ENCODE assay signal across 27 cellular contexts in genomic region chr10:23433710-23434109, GRCh38.
"Had no signal": no experiment of that assay in that cellular context is flagged by ENCODE, and none has a peak within 500 bp of the region (broad histone marks: within the 10 kb centered on the region; RNA-seq: fewer than 3 reads in every experiment).

No MANE protein-coding gene starts in this region.

- H3K36me3 Mint-ChIP-seq: mesothelial cell of epicardium; naive thymus-derived CD4-positive, alpha-beta T cell had no signal

- H3K27ac Mint-ChIP-seq: activated CD4-positive, alpha-beta memory T cell treated with anti-CD3 and anti-CD28 coated beads, Interleukin-2, amount 10 ng/mL, durations not matched to agents 7 days and 5 days; activated CD4-positive, alpha-beta T cell treated with anti-CD3 and anti-CD28 coated beads, Interleukin-2, amount 10 ng/mL, durations not matched to agents 7 days and 5 days; activated T-cell treated with anti-CD3 and anti-CD28 coated beads, Interleukin-2, amount 50 U/mL, for 24 hours; mesothelial cell of epicardium; naive thymus-derived CD4-positive, alpha-beta T cell; T-helper 17 cell had no signal

- H3K27me3 Mint-ChIP-seq: activated CD4-positive, alpha-beta memory T cell treated with anti-CD3 and anti-CD28 coated beads, Interleukin-2, amount 10 ng/mL, durations not matched to agents 7 days and 5 days; activated CD4-positive, alpha-beta T cell treated with anti-CD3 and anti-CD28 coated beads, Interleukin-2, amount 10 ng/mL, durations not matched to agents 7 days and 5 days; activated T-cell treated with anti-CD3 and anti-CD28 coated beads, Interleukin-2, amount 50 U/mL, for 24 hours had no signal

- H3K27me3 ChIP-seq: esophagus muscularis mucosa, foreskin keratinocyte, pancreas, testis, transverse colon had no signal

- H3K4me2 ChIP-seq: smooth muscle cell had no signal

- H3K4me3 ChIP-seq: esophagus muscularis mucosa, pancreas, prostate gland, smooth muscle cell, testis, transverse colon had no signal

- H3K36me3 ChIP-seq: esophagus muscularis mucosa, pancreas, prostate gland, transverse colon had no signal

- H3K4me1 Mint-ChIP-seq: mesothelial cell of epicardium, T-helper 17 cell had no signal

- H3K27ac ChIP-seq: esophagus muscularis mucosa, foreskin keratinocyte, pancreas, prostate gland, testis had no signal

- H3K9me3 ChIP-seq: esophagus muscularis mucosa, pancreas, prostate gland, testis, transverse colon had no signal

- ATAC-seq: foreskin keratinocyte; naive thymus-derived CD4-positive, alpha-beta T cell; pancreas; stimulated activated naive CD8-positive, alpha-beta T cell treated with anti-CD3 and anti-CD28 coated beads, Interleukin-15, Interleukin-2, amounts not matched to agents 100 U/mL and 50 U/mL, for 24 hours; T-helper 17 cell had no signal

- DNase-seq: activated CD4-positive, alpha-beta memory T cell treated with anti-CD3 and anti-CD28 coated beads, Interleukin-2, amount 10 ng/mL, durations not matched to agents 7 days and 5 days; activated CD4-positive, alpha-beta T cell treated with anti-CD3 and anti-CD28 coated beads for 1 hour; activated CD4-positive, alpha-beta T cell treated with anti-CD3 and anti-CD28 coated beads, Interleukin-2, amount 10 ng/mL, durations not matched to agents 7 days and 5 days; activated CD8-positive, alpha-beta memory T cell treated with anti-CD3 and anti-CD28 coated beads, Interleukin-2, amount 50 U/mL, for 48 hours; activated gamma-delta T cell; activated naive CD4-positive, alpha-beta T cell treated with anti-CD3 and anti-CD28 coated beads, Interleukin-2, amount 50 U/mL, for 16 hours; activated T-cell treated with anti-CD3 and anti-CD28 coated beads, Interleukin-2, amount 50 U/mL, for 24 hours; amniotic stem cell; central memory CD4-positive, alpha-beta T cell; dermis blood vessel endothelial cell; effector CD4-positive, alpha-beta T cell; foreskin keratinocyte; mammary epithelial cell; naive thymus-derived CD4-positive, alpha-beta T cell; pancreas; retina; stimulated activated CD4-positive, alpha-beta T cell treated with anti-CD3 and anti-CD28 coated beads, Interleukin-15, amount 100 ng/mL, for 24 hours; stimulated activated CD4-positive, alpha-beta T cell treated with anti-CD3 and anti-CD28 coated beads, Interleukin-2, amount 100 ng/mL, for 24 hours; stimulated activated naive CD8-positive, alpha-beta T cell treated with anti-CD3 and anti-CD28 coated beads, Interleukin-15, Interleukin-2, amounts not matched to agents 100 U/mL and 50 U/mL, for 24 hours; T-helper 17 cell; T1000; testis; transverse colon had no signal

- H3K4me3 Mint-ChIP-seq: activated CD4-positive, alpha-beta memory T cell treated with anti-CD3 and anti-CD28 coated beads, Interleukin-2, amount 10 ng/mL, durations not matched to agents 7 days and 5 days; activated CD4-positive, alpha-beta T cell treated with anti-CD3 and anti-CD28 coated beads, Interleukin-2, amount 10 ng/mL, durations not matched to agents 7 days and 5 days; activated T-cell treated with anti-CD3 and anti-CD28 coated beads, Interleukin-2, amount 50 U/mL, for 24 hours; mesothelial cell of epicardium; naive thymus-derived CD4-positive, alpha-beta T cell; T-helper 17 cell had no signal

- H3K4me1 ChIP-seq: foreskin keratinocyte, pancreas, prostate gland, testis had no signal

- H3K9me3 Mint-ChIP-seq: activated CD4-positive, alpha-beta memory T cell treated with anti-CD3 and anti-CD28 coated beads, Interleukin-2, amount 10 ng/mL, durations not matched to agents 7 days and 5 days; activated CD4-positive, alpha-beta T cell treated with anti-CD3 and anti-CD28 coated beads, Interleukin-2, amount 10 ng/mL, durations not matched to agents 7 days and 5 days; activated T-cell treated with anti-CD3 and anti-CD28 coated beads, Interleukin-2, amount 50 U/mL, for 24 hours; mesothelial cell of epicardium; naive thymus-derived CD4-positive, alpha-beta T cell had no signal
